In the genomic region with DNA sequence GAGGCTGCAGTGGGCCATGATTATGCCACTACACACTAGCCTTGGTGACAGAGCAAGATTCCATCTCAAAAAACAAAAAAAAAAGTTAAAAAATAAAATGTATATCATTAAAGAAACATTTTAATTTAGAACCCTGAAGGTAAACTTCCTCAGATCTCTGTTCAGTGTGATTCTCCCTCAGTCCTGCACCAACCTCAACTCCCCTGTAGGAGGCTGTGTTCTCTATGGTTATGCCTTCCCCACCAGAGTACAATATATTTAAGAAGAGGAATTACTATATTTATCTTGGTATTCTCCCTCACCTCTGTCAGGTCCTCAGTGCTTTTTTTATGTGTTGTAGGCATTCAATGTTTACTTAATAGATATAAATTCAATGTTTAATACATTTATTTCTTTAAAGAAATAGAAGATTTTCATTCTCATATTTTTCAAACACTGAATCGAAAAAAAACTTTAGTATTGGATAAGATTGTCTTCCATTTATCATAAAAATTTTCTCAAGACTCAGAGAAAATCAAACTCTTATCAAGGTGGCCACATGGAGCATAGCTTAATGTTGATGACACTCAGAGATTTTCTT, we compare ENCODE assay signal across 9 cellular contexts. TPM values are rescaled to one million over a fixed set of nuclear protein-coding genes. Genes with fewer than 3 reads are reported as not detected.
DNase-seq lines count a peak whose midpoint lies in the region; ATAC-seq and TF ChIP-seq lines count a peak whose summit lies in the region.
"Had no signal": no experiment of that assay in that cellular context is flagged by ENCODE, and none has a peak within 500 bp of the region (broad histone marks: within the 10 kb centered on the region; RNA-seq: fewer than 3 reads in every experiment).

No MANE protein-coding gene starts in this region.

- H2BK120ac ChIP-seq in H9 (ENCODE audit: low read depth, low read length, poor library complexity, severe bottlenecking) = no peak overlapping the region

- H3K27ac Mint-ChIP-seq in H9 = no peak overlapping the region
- H3K27ac Mint-ChIP-seq in activated CD8-positive, alpha-beta T cell treated with anti-CD3 and anti-CD28 coated beads, Interleukin-2, amount 10 ng/mL, durations not matched to agents 7 days and 5 days = no peak overlapping the region
- H3K27ac Mint-ChIP-seq in activated T-helper 2 cell treated with anti-CD3 and anti-CD28 coated beads, Interferon-gamma antibody, Interleukin-2, Interleukin-4, amounts not matched to agents 10 μg/mL and 5 μg/mL and 100 μg/mL, durations not matched to agents 14 hours and 24 hours and 36 hours = no peak overlapping the region
- H3K27ac Mint-ChIP-seq: dendritic cell treated with granulocyte-macrophage colony-stimulating factor and Interleukin-4, amounts not matched to agents 40 ng/mL and 50 ng/mL, for 4 days had no signal

- H3K4me3 Mint-ChIP-seq in H9 = no peak overlapping the region
- H3K4me3 Mint-ChIP-seq in activated CD8-positive, alpha-beta T cell treated with anti-CD3 and anti-CD28 coated beads, Interleukin-2, amount 10 ng/mL, durations not matched to agents 7 days and 5 days = no peak overlapping the region
- no peak overlapping the region for H3K4me3 Mint-ChIP-seq in activated T-helper 2 cell treated with anti-CD3 and anti-CD28 coated beads, Interferon-gamma antibody, Interleukin-2, Interleukin-4, amounts not matched to agents 10 μg/mL and 5 μg/mL and 100 μg/mL, durations not matched to agents 14 hours and 24 hours and 36 hours (ENCODE audit: low read depth)
- H3K4me3 Mint-ChIP-seq: dendritic cell treated with granulocyte-macrophage colony-stimulating factor and Interleukin-4, amounts not matched to agents 40 ng/mL and 50 ng/mL, for 4 days had no signal

- H3K14ac ChIP-seq in H9 (ENCODE audit: insufficient read depth, low read length) = no peak overlapping the region

- no peaks in the 10 kb centered on the region for H4K20me1 ChIP-seq in H9 (ENCODE audit: control insufficient read depth, insufficient read depth, insufficient read length)

- no peak overlapping the region for H2BK12ac ChIP-seq in H9 (ENCODE audit: insufficient read length, low read depth, low read length)

- no peak for DNase-seq in activated CD4-positive, CD25-positive, alpha-beta regulatory T cell treated with anti-CD3 and anti-CD28 coated beads, Interleukin-2, amount 50 U/mL, for 72 hours
- no peak for DNase-seq in H9
- peak; percentile 57 for DNase-seq in MV-4-11 (lab: John Stamatoyannopoulos, UW)
- peak; percentile 62 for DNase-seq in activated CD8-positive, alpha-beta T cell treated with anti-CD3 and anti-CD28 coated beads, Interleukin-2, amount 10 ng/mL, durations not matched to agents 7 days and 5 days
- peak; percentile 21 to 71 for DNase-seq in foreskin fibroblast
- peak in 5 of 6 experiments; percentile 4 to 62 (median 50) for DNase-seq in stimulated activated naive CD4-positive, alpha-beta T cell (lab: John Stamatoyannopoulos, UW)
- DNase-seq in activated T-helper 2 cell treated with anti-CD3 and anti-CD28 coated beads, Interferon-gamma antibody, Interleukin-2, Interleukin-4, amounts not matched to agents 10 μg/mL and 5 μg/mL and 100 μg/mL, durations not matched to agents 14 hours and 24 hours and 36 hours (ENCODE audit: low spot score) = no peak

- no peak overlapping the region for H3K4ac ChIP-seq in H9 (ENCODE audit: low read depth, low read length)

- H3K27me3 ChIP-seq in H9 (ENCODE audit: insufficient read depth, low read length) = no peaks in the 10 kb centered on the region

- H3K4me2 ChIP-seq in H9 (ENCODE audit: insufficient read depth, insufficient read length, low read length) = no peak overlapping the region

- CTCF ChIA-PET in activated CD8-positive, alpha-beta T cell treated with anti-CD3 and anti-CD28 coated beads, Interleukin-2, amount 10 ng/mL, durations not matched to agents 7 days and 5 days (lab: Charles Lee) = interaction anchor here (0.6 to 3.1 kb wide), 13 partner anchors 16 to 536 kb away, joined by 3 to 17 read pairs (median 4); no protein-coding TSS in a partner anchor

- no peak overlapping the region for H3K27ac ChIP-seq in H9 (ENCODE audit: insufficient read length, low read depth, low read length)

- peaks cover 5 to 8% (median 6%) of the 10 kb centered on the region in 3 experiments; a peak in 6 of 7 replicates for H3K36me3 Mint-ChIP-seq in H9 (ENCODE audit: insufficient read depth in 1 of 3, low read depth in 3 of 3)
- peaks cover 4% of the 10 kb centered on the region for H3K36me3 Mint-ChIP-seq in activated CD8-positive, alpha-beta T cell treated with anti-CD3 and anti-CD28 coated beads, Interleukin-2, amount 10 ng/mL, durations not matched to agents 7 days and 5 days (ENCODE audit: low read depth)
- peaks cover 10% of the 10 kb centered on the region for H3K36me3 Mint-ChIP-seq in activated T-helper 2 cell treated with anti-CD3 and anti-CD28 coated beads, Interferon-gamma antibody, Interleukin-2, Interleukin-4, amounts not matched to agents 10 μg/mL and 5 μg/mL and 100 μg/mL, durations not matched to agents 14 hours and 24 hours and 36 hours (ENCODE audit: low read depth)

- peaks cover 8% of the 10 kb centered on the region for H3K23me2 ChIP-seq in H9 (ENCODE audit: insufficient read length, low read depth, low read length, poor library complexity, severe bottlenecking)

- H3T11ph ChIP-seq in H9 (ENCODE audit: low read length) = no peak overlapping the region

- no peak overlapping the region for H3K18ac ChIP-seq in H9 (ENCODE audit: insufficient read length, low read depth, low read length)

- H3K9ac ChIP-seq in H9 (ENCODE audit: extremely low read depth, insufficient read length, low read length) = no peak overlapping the region

- peaks cover 17 to 18% of the 10 kb centered on the region in 2 experiments for H3K4me1 Mint-ChIP-seq in H9
- H3K4me1 Mint-ChIP-seq in activated CD8-positive, alpha-beta T cell treated with anti-CD3 and anti-CD28 coated beads, Interleukin-2, amount 10 ng/mL, durations not matched to agents 7 days and 5 days (ENCODE audit: low read depth) = peaks cover 14% of the 10 kb centered on the region
- H3K4me1 Mint-ChIP-seq in activated T-helper 2 cell treated with anti-CD3 and anti-CD28 coated beads, Interferon-gamma antibody, Interleukin-2, Interleukin-4, amounts not matched to agents 10 μg/mL and 5 μg/mL and 100 μg/mL, durations not matched to agents 14 hours and 24 hours and 36 hours (ENCODE audit: low read depth) = peaks cover 34% of the 10 kb centered on the region

- H2AK5ac ChIP-seq in H9 (ENCODE audit: insufficient read length, low read length) = no peak overlapping the region

- H3K56ac ChIP-seq in H9 (ENCODE audit: insufficient read length, low read depth, low read length) = no peak overlapping the region

- no peak overlapping the region for H3K23ac ChIP-seq in H9 (ENCODE audit: insufficient read length, low read depth, low read length)

- TF ChIP-seq CTCF in H9 (conservative IDR thresholded peaks at IDR 0.05) (peak; percentile 74), foreskin fibroblast (IDR thresholded peaks at IDR 0.05; ENCODE audit: low read depth, low read length) (peak; percentile 58)

- 0 out of 2 replicates have a peak, but pooled peaks cover 2% of the 10 kb centered on the region for H3K27me3 Mint-ChIP-seq in H9 (ENCODE audit: low read depth)
- no peaks in the 10 kb centered on the region for H3K27me3 Mint-ChIP-seq in activated CD8-positive, alpha-beta T cell treated with anti-CD3 and anti-CD28 coated beads, Interleukin-2, amount 10 ng/mL, durations not matched to agents 7 days and 5 days (ENCODE audit: low read depth)
- no peaks in the 10 kb centered on the region for H3K27me3 Mint-ChIP-seq in activated T-helper 2 cell treated with anti-CD3 and anti-CD28 coated beads, Interferon-gamma antibody, Interleukin-2, Interleukin-4, amounts not matched to agents 10 μg/mL and 5 μg/mL and 100 μg/mL, durations not matched to agents 14 hours and 24 hours and 36 hours (ENCODE audit: low read depth)

- no peak overlapping the region for H2BK20ac ChIP-seq in H9 (ENCODE audit: low read depth, low read length, poor library complexity, severe bottlenecking)

- no peaks in the 10 kb centered on the region for H3K79me2 ChIP-seq in H9 (ENCODE audit: insufficient read depth, low read length)

- H3K4me3 ChIP-seq in foreskin fibroblast (ENCODE audit: low read depth in 1 of 2, low read length in 2 of 2) = no peak overlapping the region

- no peak overlapping the region for H2AFZ ChIP-seq in H9 (ENCODE audit: low read length)

- H4K8ac ChIP-seq in H9 (replicated peaks; ENCODE audit: insufficient read length, low read depth, low read length) = no peak overlapping the region

- POLR2A ChIA-PET in activated CD8-positive, alpha-beta T cell treated with anti-CD3 and anti-CD28 coated beads, Interleukin-2, amount 10 ng/mL, durations not matched to agents 7 days and 5 days (lab: Charles Lee) = no interaction called here

- no peak overlapping the region for H2BK15ac ChIP-seq in H9 (ENCODE audit: low read depth, low read length)

- peaks cover 3 to 9% of the 10 kb centered on the region in 2 experiments; a peak in 2 of 5 replicates for H3K9me3 Mint-ChIP-seq in H9
- H3K9me3 Mint-ChIP-seq in activated CD8-positive, alpha-beta T cell treated with anti-CD3 and anti-CD28 coated beads, Interleukin-2, amount 10 ng/mL, durations not matched to agents 7 days and 5 days (ENCODE audit: insufficient read depth) = no peaks in the 10 kb centered on the region
- H3K9me3 Mint-ChIP-seq in activated T-helper 2 cell treated with anti-CD3 and anti-CD28 coated beads, Interferon-gamma antibody, Interleukin-2, Interleukin-4, amounts not matched to agents 10 μg/mL and 5 μg/mL and 100 μg/mL, durations not matched to agents 14 hours and 24 hours and 36 hours = peaks cover 10% of the 10 kb centered on the region
- H3K9me3 Mint-ChIP-seq: dendritic cell treated with granulocyte-macrophage colony-stimulating factor and Interleukin-4, amounts not matched to agents 40 ng/mL and 50 ng/mL, for 4 days had no signal

- ATAC-seq in activated CD4-positive, CD25-positive, alpha-beta regulatory T cell treated with anti-CD3 and anti-CD28 coated beads, Interleukin-2, amount 50 U/mL, for 24 hours = peak; percentile 25 to 37
- peak; percentile 38 for ATAC-seq in activated CD8-positive, alpha-beta T cell treated with anti-CD3 and anti-CD28 coated beads, Interleukin-2, amount 10 ng/mL, durations not matched to agents 7 days and 5 days

- H3K9me3 ChIP-seq in H9 (ENCODE audit: control insufficient read depth, low read depth, low read length) = no peaks in the 10 kb centered on the region

- H3K79me1 ChIP-seq in H9 (ENCODE audit: insufficient read depth, low read depth, low read length, poor library complexity, severe bottlenecking) = no peaks in the 10 kb centered on the region

- H4K5ac ChIP-seq in H9 (ENCODE audit: insufficient read length, low read depth, low read length) = no peak overlapping the region

- intact Hi-C loops in activated T-helper 2 cell treated with anti-CD3 and anti-CD28 coated beads, Interferon-gamma antibody, Interleukin-2, Interleukin-4, amounts not matched to agents 10 μg/mL and 5 μg/mL and 100 μg/mL, durations not matched to agents 14 hours and 24 hours and 36 hours (cut with micrococcal nuclease) = loop anchor here (1.0 to 5.0 kb wide), 6 partner anchors 37 to 628 kb away; partner anchors contain the start of genes GBP4 and GTF2B

- no CpG with 5 or more reads among the region's 1 CpG for WGBS in H9 (ENCODE audit: extremely low coverage, insufficient read length, low lambda C conversion rate)

- peaks cover 3% of the 10 kb centered on the region; the same call in 1 of the 2 replicates for H3K4me1 ChIP-seq in H9 (ENCODE audit: insufficient read depth, low read length)

- H2BK5ac ChIP-seq in H9 (ENCODE audit: insufficient read length, low read length) = no peak overlapping the region

- no peak overlapping the region for H4K91ac ChIP-seq in H9 (ENCODE audit: insufficient read length, low read depth, low read length)

RNA-seq across cellular contexts. Expression of gene LRRC8B, which starts 4.8 kb away (rescaled TPM):
- total RNA-seq in H9 (2021) = 29.1 and 33.2 TPM in 2 replicates
- 10 to 100 TPM; 11.8 to 13.0 TPM for total RNA-seq in activated CD8-positive, alpha-beta T cell treated with anti-CD3 and anti-CD28 coated beads, Interleukin-2, amount 10 ng/mL, durations not matched to agents 7 days and 5 days
- total RNA-seq in activated T-helper 2 cell treated with anti-CD3 and anti-CD28 coated beads, Interferon-gamma antibody, Interleukin-2, Interleukin-4, amounts not matched to agents 10 μg/mL and 5 μg/mL and 100 μg/mL, durations not matched to agents 14 hours and 24 hours and 36 hours = 48.2 and 48.7 TPM in 2 replicates

Comparison
In these comparisons a context has a peak if more than half of its experiments do, and no peak if none do; other contexts are left out.
1. DNase-seq: peak in MV-4-11 (single experiment), activated CD8-positive, alpha-beta T cell treated with anti-CD3 and anti-CD28 coated beads, Interleukin-2, amount 10 ng/mL, durations not matched to agents 7 days and 5 days (single experiment), foreskin fibroblast (2 of 2) and stimulated activated naive CD4-positive, alpha-beta T cell (5 of 6); none in activated CD4-positive, CD25-positive, alpha-beta regulatory T cell treated with anti-CD3 and anti-CD28 coated beads, Interleukin-2, amount 50 U/mL, for 72 hours (single experiment), H9 (single experiment) and activated T-helper 2 cell treated with anti-CD3 and anti-CD28 coated beads, Interferon-gamma antibody, Interleukin-2, Interleukin-4, amounts not matched to agents 10 μg/mL and 5 μg/mL and 100 μg/mL, durations not matched to agents 14 hours and 24 hours and 36 hours (single experiment).